ENCODE assay signal across 8 cellular contexts in the genomic region with DNA sequence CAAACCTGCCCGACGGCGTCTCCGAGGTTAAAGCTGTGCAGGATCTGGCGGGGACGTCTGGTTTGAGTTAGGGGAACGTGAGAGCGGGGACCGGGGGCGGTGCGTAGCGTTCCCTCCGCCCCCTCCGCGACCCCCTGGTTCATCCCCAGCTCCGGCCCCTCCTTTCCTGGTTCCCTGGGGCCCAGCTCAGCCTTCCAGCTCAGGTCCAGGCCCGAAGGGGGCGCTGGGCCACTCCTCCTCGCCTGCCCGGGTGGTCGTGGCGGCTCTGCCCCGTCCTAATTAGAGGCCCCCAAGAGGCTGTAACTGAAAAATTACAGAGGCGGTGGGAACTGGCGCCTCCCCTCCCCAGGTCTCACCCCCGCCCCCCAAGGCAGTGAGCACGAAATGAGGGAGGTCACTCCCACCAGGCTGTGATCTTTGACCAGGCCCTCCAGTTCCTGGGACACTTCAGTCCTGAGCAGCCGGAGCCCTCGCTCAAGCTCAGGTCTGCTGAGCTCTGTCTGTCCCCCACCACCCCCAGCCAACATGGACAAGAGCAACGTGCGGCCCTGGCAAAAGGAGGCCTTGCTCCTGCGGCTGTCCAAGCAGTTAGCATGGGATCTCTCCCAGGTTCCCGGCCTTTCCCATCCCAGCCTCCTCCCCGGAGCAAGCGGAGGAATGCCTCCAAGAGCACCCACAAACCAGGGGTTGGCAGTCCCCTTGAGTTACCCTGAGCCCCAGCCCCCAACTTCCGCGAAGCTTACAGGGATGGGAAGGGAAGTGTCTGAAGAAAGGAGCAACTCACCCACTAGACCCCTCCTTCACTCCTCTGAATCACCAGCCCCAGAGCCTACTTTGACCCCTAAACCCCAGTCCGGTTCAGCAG. TPM values are rescaled to one million over a fixed set of nuclear protein-coding genes. Genes with fewer than 3 reads are reported as not detected.
A peak's percentile ranks its signal among the peaks of the same experiment; 100 is the strongest.
DNase-seq lines count a peak whose midpoint lies in the region; ATAC-seq and TF ChIP-seq lines count a peak whose summit lies in the region.

No MANE protein-coding gene starts in this region.

- POLR2A ChIA-PET in activated CD4-positive, alpha-beta T cell treated with anti-CD3 and anti-CD28 coated beads, Interleukin-2, amount 10 ng/mL, durations not matched to agents 7 days and 5 days (lab: Charles Lee): no interaction called here

- H3K9me3 Mint-ChIP-seq in activated CD4-positive, alpha-beta T cell treated with anti-CD3 and anti-CD28 coated beads, Interleukin-2, amount 10 ng/mL, durations not matched to agents 7 days and 5 days: no peaks in the 10 kb centered on the region
- no peaks in the 10 kb centered on the region for H3K9me3 Mint-ChIP-seq in type B pancreatic cell

- intact Hi-C loops in breast epithelium (cut with DNase I; ENCODE audit: low total_unique reads): no loop called here
- intact Hi-C loops in lower leg skin (cut with DNase I; ENCODE audit: low total_unique reads): no loop called here

- CTCF ChIA-PET in activated CD4-positive, alpha-beta T cell treated with anti-CD3 and anti-CD28 coated beads, Interleukin-2, amount 10 ng/mL, durations not matched to agents 7 days and 5 days (lab: Charles Lee): interaction anchor here (0.5 to 3.5 kb wide), 13 partner anchors 11 to 454 kb away, joined by 3 to 18 read pairs (median 4); partner anchors contain the start of gene YIF1A

- H3K27me3 Mint-ChIP-seq in activated CD4-positive, alpha-beta T cell treated with anti-CD3 and anti-CD28 coated beads, Interleukin-2, amount 10 ng/mL, durations not matched to agents 7 days and 5 days: no peaks in the 10 kb centered on the region
- peaks cover 9% of the 10 kb centered on the region for H3K27me3 Mint-ChIP-seq in type B pancreatic cell

- peaks cover 51% of the 10 kb centered on the region for H3K4me1 Mint-ChIP-seq in activated CD4-positive, alpha-beta T cell treated with anti-CD3 and anti-CD28 coated beads, Interleukin-2, amount 10 ng/mL, durations not matched to agents 7 days and 5 days
- peaks cover 21% of the 10 kb centered on the region for H3K4me1 Mint-ChIP-seq in type B pancreatic cell (ENCODE audit: unreplicated experiment)

- H3K4me1 ChIP-seq in breast epithelium: peaks cover 10 to 13% of the 10 kb centered on the region in 2 donors

- no peaks in the 10 kb centered on the region for H3K9me3 ChIP-seq in breast epithelium

- H3K27ac ChIP-seq in breast epithelium: peak overlapping the region; percentile 83 to 95

- H3K36me3 ChIP-seq in breast epithelium: no peaks in the 10 kb centered on the region

- H3K4me3 Mint-ChIP-seq in activated CD4-positive, alpha-beta T cell treated with anti-CD3 and anti-CD28 coated beads, Interleukin-2, amount 10 ng/mL, durations not matched to agents 7 days and 5 days: peak overlapping the region; percentile 87
- peak overlapping the region; percentile 93 for H3K4me3 Mint-ChIP-seq in type B pancreatic cell

- no peak for DNase-seq in activated CD4-positive, alpha-beta T cell treated with anti-CD3 and anti-CD28 coated beads, Interleukin-2, amount 10 ng/mL, durations not matched to agents 7 days and 5 days
- no peak for DNase-seq in activated CD4-positive, alpha-beta T cell treated with anti-CD3 and anti-CD28 coated beads, Interleukin-2, amount 50 U/mL, for 1 hour
- DNase-seq in breast epithelium (ENCODE audit: low spot score in 2 of 2) (no peak), lower leg skin (ENCODE audit: low spot score in 2 of 2) (peak in 1 of 2 donors; percentile 89), type B pancreatic cell (ENCODE audit: extremely low spot score, unreplicated experiment) (peak; percentile 86), medulla oblongata (ENCODE audit: extremely low spot score) (no peak)

- WGBS in lower leg skin, 2 donors: 40% methylated on average over 33 to 38 of the region's 38 CpGs

- peaks cover 3% of the 10 kb centered on the region in 2 donors for H3K27me3 ChIP-seq in breast epithelium

- peak overlapping the region; percentile 53 to 77 (median 64) for H3K4me3 ChIP-seq in breast epithelium
- peak overlapping the region; percentile 11 for H3K4me3 ChIP-seq in lower leg skin (ENCODE audit: low read depth, poor library complexity, severe bottlenecking)

- peak overlapping the region; percentile 99 for H3K27ac Mint-ChIP-seq in activated CD4-positive, alpha-beta T cell treated with anti-CD3 and anti-CD28 coated beads, Interleukin-2, amount 10 ng/mL, durations not matched to agents 7 days and 5 days
- peak overlapping the region; percentile 77 for H3K27ac Mint-ChIP-seq in type B pancreatic cell

- ATAC-seq in GM19035 (IDR thresholded peaks at IDR 0.05; ENCODE audit: unreplicated experiment) (no peak), GM18520 (IDR thresholded peaks at IDR 0.05; ENCODE audit: unreplicated experiment) (no peak)

- peaks cover under 1% of the 10 kb centered on the region for H3K36me3 Mint-ChIP-seq in activated CD4-positive, alpha-beta T cell treated with anti-CD3 and anti-CD28 coated beads, Interleukin-2, amount 10 ng/mL, durations not matched to agents 7 days and 5 days (ENCODE audit: low read depth)
- H3K36me3 Mint-ChIP-seq in type B pancreatic cell: no peaks in the 10 kb centered on the region

- TF ChIP-seq CTCF in breast epithelium (IDR thresholded peaks at IDR 0.05) (no peak), lower leg skin (IDR thresholded peaks at IDR 0.05) (no peak), type B pancreatic cell (conservative IDR thresholded peaks at IDR 0.05) (peak; percentile 52)

- TF ChIP-seq POLR2A in breast epithelium (IDR thresholded peaks at IDR 0.05) (no peak), lower leg skin (IDR thresholded peaks at IDR 0.05) (no peak)

RNA-seq across cellular contexts. Expression of gene CD248, which starts 3.3 kb away (rescaled TPM):
- 1 to 10 TPM; 2.4 to 2.5 TPM for total RNA-seq in activated CD4-positive, alpha-beta T cell treated with anti-CD3 and anti-CD28 coated beads, Interleukin-2, amount 10 ng/mL, durations not matched to agents 7 days and 5 days
- 10 to 100 TPM; 17.3 to 69.1 (median 24.9) TPM for total RNA-seq in breast epithelium
- 10 to 100 TPM in 2 of 4 donors, 1 to 10 TPM in 2; 6.3 to 23.5 (median 12.3) TPM for total RNA-seq in lower leg skin
- 0.76 and 31.9 TPM in 2 replicates for total RNA-seq in type B pancreatic cell (ENCODE audit: low replicate concordance)

RNA-seq across cellular contexts. Expression of gene TMEM151A, which starts 21.9 kb away (rescaled TPM):
- total RNA-seq in activated CD4-positive, alpha-beta T cell treated with anti-CD3 and anti-CD28 coated beads, Interleukin-2, amount 10 ng/mL, durations not matched to agents 7 days and 5 days: not detected
- total RNA-seq in breast epithelium (1 to 10 TPM in 1 of 3 donors, under 1 TPM in 2; 0.16 to 1.6 (median 0.33) TPM), lower leg skin (not detected), type B pancreatic cell (ENCODE audit: low replicate concordance) (2.1 and 2.6 TPM in 2 replicates)

RNA-seq across cellular contexts. Expression of gene RIN1, which starts 22.7 kb away (rescaled TPM):
- total RNA-seq in activated CD4-positive, alpha-beta T cell treated with anti-CD3 and anti-CD28 coated beads, Interleukin-2, amount 10 ng/mL, durations not matched to agents 7 days and 5 days: 1 to 10 TPM; 1.1 to 1.6 TPM
- 1 to 10 TPM; 3.2 to 6.6 (median 5.2) TPM for total RNA-seq in breast epithelium
- total RNA-seq in lower leg skin: 10 to 100 TPM; 48.3 to 56.9 (median 53.8) TPM
- 2.8 and 9.5 TPM in 2 replicates for total RNA-seq in type B pancreatic cell (ENCODE audit: low replicate concordance)

RNA-seq across cellular contexts. Expression of gene YIF1A, which starts 24.6 kb away (rescaled TPM):
- 10 to 100 TPM; 39.1 to 45.4 TPM for total RNA-seq in activated CD4-positive, alpha-beta T cell treated with anti-CD3 and anti-CD28 coated beads, Interleukin-2, amount 10 ng/mL, durations not matched to agents 7 days and 5 days
- 10 to 100 TPM; 56.8 to 61.4 (median 57.7) TPM for total RNA-seq in breast epithelium
- total RNA-seq in lower leg skin: 10 to 100 TPM; 55.3 to 76.2 (median 74.1) TPM
- 87.0 and 133 TPM in 2 replicates for total RNA-seq in type B pancreatic cell (ENCODE audit: low replicate concordance)

RNA-seq across cellular contexts. Expression of gene BRMS1, which starts 31.4 kb away (rescaled TPM):
- 10 to 100 TPM; 47.4 to 48.0 TPM for total RNA-seq in activated CD4-positive, alpha-beta T cell treated with anti-CD3 and anti-CD28 coated beads, Interleukin-2, amount 10 ng/mL, durations not matched to agents 7 days and 5 days
- total RNA-seq in breast epithelium (10 to 100 TPM; 52.0 to 61.6 (median 54.3) TPM), lower leg skin (10 to 100 TPM; 40.1 to 68.4 (median 57.5) TPM), type B pancreatic cell (ENCODE audit: low replicate concordance) (35.1 and 42.4 TPM in 2 replicates)
